ENCODE assay signal across 8 cellular contexts in the genomic region with DNA sequence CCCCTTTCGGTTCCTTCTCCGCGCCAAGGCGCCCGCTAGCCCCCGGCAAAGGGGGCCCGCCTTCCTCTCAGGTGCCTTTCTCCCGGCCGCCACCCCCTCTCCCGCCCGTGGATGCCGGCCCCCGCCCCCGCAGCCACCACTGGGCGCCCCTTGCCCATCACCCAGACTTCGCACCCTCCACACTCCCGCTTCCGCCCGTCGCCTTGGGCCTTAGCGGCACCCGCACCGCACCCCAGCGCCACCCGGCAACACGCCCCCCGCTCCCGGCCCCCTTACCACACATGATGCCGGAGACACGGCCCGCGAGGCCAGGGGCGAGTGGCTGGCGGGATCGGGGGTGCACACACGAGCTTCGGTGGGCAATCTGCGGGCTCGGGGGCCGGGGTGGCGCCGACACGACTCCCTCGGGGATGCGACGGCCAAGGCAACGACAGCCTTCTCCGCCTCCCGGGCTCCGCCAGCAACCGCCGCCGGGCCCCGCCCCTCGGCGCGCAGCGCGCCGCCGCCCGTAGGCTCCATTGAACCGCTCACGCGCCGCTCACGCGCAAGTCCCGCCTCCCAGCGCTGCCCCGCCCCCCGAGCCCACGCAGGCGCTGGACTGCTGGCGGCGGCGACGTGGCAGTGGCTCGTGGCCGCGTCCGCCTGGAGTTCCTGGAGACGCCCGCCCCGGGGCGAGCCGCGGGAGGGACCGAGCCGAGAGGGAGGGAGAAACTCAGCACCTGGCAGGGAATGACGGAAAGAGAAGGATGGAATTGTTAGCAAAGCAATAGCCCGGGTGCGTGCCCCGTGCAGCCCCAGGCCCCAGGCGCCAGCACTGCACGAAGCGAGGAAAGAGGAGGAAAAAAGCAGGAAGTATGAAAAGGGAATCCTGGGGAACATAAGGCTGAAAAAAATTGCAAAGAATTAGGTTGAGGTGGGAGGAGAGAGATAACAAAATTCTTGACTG. TPM values are rescaled to one million over a fixed set of nuclear protein-coding genes. Genes with fewer than 3 reads are reported as not detected.
DNase-seq lines count a peak whose midpoint lies in the region; ATAC-seq, FAIRE-seq and TF ChIP-seq lines count a peak whose summit lies in the region.

A gene (minus strand): TSS at position 439 of the 946 bp plus-strand sequence. CDS start 156 bp downstream, at position 283.

- H2AFZ ChIP-seq in IMR-90 (replicated peaks; ENCODE audit: low read length, poor library complexity) (peak within 1 kb of the TSS; percentile 95), OCI-LY7 (ENCODE audit: low read length) (peak within 1 kb of the TSS; percentile 87)

- peak within 1 kb of the TSS; percentile 50; the same call in 1 of the 2 replicates for H2BK20ac ChIP-seq in IMR-90 (ENCODE audit: low read depth, low read length)

- H3K27ac ChIP-seq in IMR-90 (ENCODE audit: insufficient read depth, low read length) = peak within 1 kb of the TSS; percentile 99
- peak within 1 kb of the TSS; percentile 48 for H3K27ac ChIP-seq in OCI-LY7 (ENCODE audit: low read depth, low read length, poor library complexity, severe bottlenecking)

- H4K20me1 ChIP-seq in IMR-90 (ENCODE audit: insufficient read depth, low read length) (peaks cover 31% of the 10 kb centered on the region; the same call in 1 of the 2 replicates), OCI-LY7 (ENCODE audit: insufficient read depth, low read length) (0 out of 2 replicates have a peak, but pooled peaks cover 7% of the 10 kb centered on the region)

- peak within 1 kb of the TSS; percentile 91 for H2AK5ac ChIP-seq in IMR-90 (ENCODE audit: low read depth, low read length)

- BruUV-seq in IMR-90 (replicated peaks; lab: Mats Ljungman, UMichigan) = no TSS peak
- no TSS peak for BruUV-seq in OCI-LY7 (replicated peaks; lab: Mats Ljungman, UMichigan)

- peaks cover 2% of the 10 kb centered on the region; the same call in 1 of the 2 replicates for H3K9me1 ChIP-seq in IMR-90 (ENCODE audit: insufficient read depth, low read length)

- H3K79me1 ChIP-seq in IMR-90 (ENCODE audit: low read depth in 1 of 2, low read length in 2 of 2) = peaks cover 8 to 25% of the 10 kb centered on the region in 2 experiments; a peak in 3 of 4 replicates

- ATAC-seq in GM21528 (IDR thresholded peaks at IDR 0.05; ENCODE audit: low FRiP score, unreplicated experiment) = peak; percentile 87
- peak; percentile 98 for ATAC-seq in IMR-90 (ENCODE audit: low read depth)
- ATAC-seq in mucosa of descending colon = peak; percentile 96

- TF ChIP-seq POLR2A in IMR-90 (IDR thresholded peaks at IDR 0.05; ENCODE audit: low read depth, low read length) = peak; percentile 90

- TF ChIP-seq RAD21 in IMR-90 (IDR thresholded peaks at IDR 0.05; ENCODE audit: low read length) = no peak

- intact Hi-C loops in IMR-90 (cut with micrococcal nuclease) = no loop called here
- intact Hi-C loops in OCI-LY7 (cut with micrococcal nuclease; ENCODE audit: unreplicated experiment) = loop anchor here (1.0 to 2.0 kb wide), 2 partner anchors 50 to 256 kb away; a partner anchor contains a TSS
- intact Hi-C loops in mucosa of descending colon (cut with DNase I, micrococcal nuclease) = no loop called here

- no peak for FAIRE-seq in D721Med (lab: Jason Lieb, UNC)

- H3K4me3 ChIP-seq in IMR-90 (ENCODE audit: insufficient read depth, low read depth, low read length) (peak within 1 kb of the TSS; percentile 100), OCI-LY7 (ENCODE audit: low read depth, low read length, poor library complexity, severe bottlenecking) (peak within 1 kb of the TSS; percentile 90), mucosa of descending colon (peak within 1 kb of the TSS; percentile 69)

- H3K36me3 ChIP-seq in IMR-90 (ENCODE audit: control insufficient read depth, insufficient read depth, low read length) (no peaks in the 10 kb centered on the region), OCI-LY7 (ENCODE audit: insufficient read depth, low read length) (no peaks in the 10 kb centered on the region; the same call in 1 of the 2 replicates), mucosa of descending colon (ENCODE audit: low read depth) (no peaks in the 10 kb centered on the region)

- peak within 1 kb of the TSS; percentile 97 for H3K23ac ChIP-seq in IMR-90 (ENCODE audit: low read depth, low read length)

- peaks cover 48% of the 10 kb centered on the region for H3K79me2 ChIP-seq in OCI-LY7 (ENCODE audit: insufficient read depth, low read depth, low read length)

- in situ Hi-C loops in IMR-90 (cut with MboI; ENCODE audit: low sequenced_read_pairs) = no loop called here

- peak within 1 kb of the TSS; percentile 85 for H3K18ac ChIP-seq in IMR-90 (ENCODE audit: low read depth, low read length)

- H2BK120ac ChIP-seq in IMR-90 (ENCODE audit: low read depth, low read length) = peak within 1 kb of the TSS; percentile 72

- DNase-seq in D721Med (ENCODE audit: insufficient read length, low spot score) (peak; percentile 83), IMR-90 (peak; percentile 93), OCI-LY7 (ENCODE audit: low spot score) (peak; percentile 92), activated T-cell treated with anti-CD3 and anti-CD28 coated beads for 24 hours (ENCODE audit: low read depth) (peak; percentile 86), epidermal melanocyte (ENCODE audit: insufficient read length, low spot score) (peak; percentile 68), mucosa of descending colon (peak; percentile 97 to 99 (median 98))
- peak; percentile 82 to 85 for DNase-seq in stimulated activated CD8-positive, alpha-beta memory T cell treated with anti-CD3 and anti-CD28 coated beads, Interleukin-4, amount 100 ng/mL, for 1 hour (ENCODE audit: low read depth in 2 of 2, low spot score in 1 of 2)

- POLR2A ChIA-PET in IMR-90 (lab: Charles Lee; ENCODE audit: unreplicated experiment) (interaction anchor here (0.6 kb wide), 1 partner anchor 671 kb away, joined by 3 read pairs; no protein-coding TSS in a partner anchor), OCI-LY7 (lab: Charles Lee) (interaction anchor here (0.8 to 2.1 kb wide), 3 partner anchors 11 to 50 kb away, joined by 3 to 11 read pairs (median 3); a partner anchor contains a TSS)

- TF ChIP-seq CTCF in D721Med (IDR thresholded peaks at IDR 0.05; ENCODE audit: insufficient read depth, missing control alignments) (no peak), IMR-90 (conservative IDR thresholded peaks at IDR 0.05; ENCODE audit: low read depth, low read length) (no peak), OCI-LY7 (conservative IDR thresholded peaks at IDR 0.05; ENCODE audit: low read length) (no peak), mucosa of descending colon (IDR thresholded peaks at IDR 0.05) (no peak)

- 0% methylated on average over 25 of the region's 97 CpGs; no CpG with 5 or more reads in 1 of the 2 experiments for WGBS in IMR-90 (ENCODE audit: extremely low coverage in 2 of 2, insufficient read length in 1 of 2), 2 experiments

- no peaks in the 10 kb centered on the region for H3K9me3 ChIP-seq in IMR-90 (ENCODE audit: control insufficient read depth, insufficient read depth, low read length)
- H3K9me3 ChIP-seq in OCI-LY7 (ENCODE audit: low read length) = no peaks in the 10 kb centered on the region
- H3K9me3 ChIP-seq in mucosa of descending colon = no peaks in the 10 kb centered on the region

- peak within 1 kb of the TSS; percentile 96 for H3K14ac ChIP-seq in IMR-90 (replicated peaks; ENCODE audit: low read depth, low read length)

- dilution Hi-C loops in IMR-90 (cut with HindIII; ENCODE audit: low sequenced_read_pairs, unreplicated experiment) = no loop called here

- peak within 1 kb of the TSS; percentile 92 for H4K5ac ChIP-seq in IMR-90 (ENCODE audit: low read depth, low read length)

- peak within 1 kb of the TSS; percentile 97 for H2AK9ac ChIP-seq in IMR-90 (replicated peaks; ENCODE audit: low read depth, low read length, poor library complexity)

- peak within 1 kb of the TSS; percentile 78 for H3K56ac ChIP-seq in IMR-90 (ENCODE audit: extremely low read depth, insufficient read depth, low read length)

- H3K27me3 ChIP-seq in IMR-90 (ENCODE audit: control insufficient read depth, insufficient read depth, low read length) = no peaks in the 10 kb centered on the region

- H4K91ac ChIP-seq in IMR-90 (ENCODE audit: insufficient read depth, low read depth, low read length) = peak within 1 kb of the TSS; percentile 97

- peak within 1 kb of the TSS; percentile 12; the same call in 1 of the 3 replicates for H2BK15ac ChIP-seq in IMR-90 (ENCODE audit: low read depth, low read length)

- H4K8ac ChIP-seq in IMR-90 (ENCODE audit: low read depth in 2 of 2, low read length in 2 of 2) = peak within 1 kb of the TSS; percentile 97 to 98

- H3K4me1 ChIP-seq in IMR-90 (ENCODE audit: control insufficient read depth, insufficient read depth, low read length) = peaks cover 4% of the 10 kb centered on the region; the same call in 1 of the 2 replicates
- peaks cover 21% of the 10 kb centered on the region for H3K4me1 ChIP-seq in OCI-LY7 (ENCODE audit: insufficient read depth, low read length, poor library complexity, severe bottlenecking)
- H3K4me1 ChIP-seq in mucosa of descending colon (ENCODE audit: low read depth) = peaks cover 21% of the 10 kb centered on the region

- peak within 1 kb of the TSS; percentile 100 for H3K9ac ChIP-seq in IMR-90 (ENCODE audit: low read depth, low read length)

- peak within 1 kb of the TSS; percentile 97 for H3K4me2 ChIP-seq in IMR-90 (ENCODE audit: low read depth, low read length)
- H3K4me2 ChIP-seq in OCI-LY7 (ENCODE audit: low read length) = peak within 1 kb of the TSS; percentile 97

- CTCF ChIA-PET in IMR-90 (lab: Yijun Ruan, JAX) (interaction anchor here (0.8 kb wide), 1 partner anchor 11 kb away, joined by 3 read pairs; no protein-coding TSS in a partner anchor), OCI-LY7 (lab: Charles Lee; ENCODE audit: unreplicated experiment) (no interaction called here)

- H3K9me2 ChIP-seq in OCI-LY7 (ENCODE audit: insufficient read depth, low read length) = no peaks in the 10 kb centered on the region

- H2BK5ac ChIP-seq in IMR-90 (ENCODE audit: low read depth, low read length, poor library complexity, severe bottlenecking) = peak within 1 kb of the TSS; percentile 93

- peak within 1 kb of the TSS; percentile 95 for H3K4ac ChIP-seq in IMR-90 (ENCODE audit: low read depth, low read length)

TF ChIP-seq in IMR-90, 13 proteins besides CTCF, POLR2A, EP300 and RAD21 (continues in another document):
- TF ChIP-seq FOS (IDR thresholded peaks at IDR 0.05; ENCODE audit: low read depth, low read length) (no peak; the same call in 1 of the 2 replicates), CHD1 (IDR thresholded peaks at IDR 0.05; ENCODE audit: low read depth, low read length) (no peak), CEBPB (IDR thresholded peaks at IDR 0.05; ENCODE audit: low read depth, low read length) (no peak), RCOR1 (IDR thresholded peaks at IDR 0.05; ENCODE audit: insufficient replicate concordance, low read length) (no peak), MAZ (IDR thresholded peaks at IDR 0.05; ENCODE audit: borderline replicate concordance, low read depth, low read length) (peak; percentile 77; the same call in 1 of the 2 replicates)

RNA-seq across cellular contexts. Expression of the gene that starts here (rescaled TPM):
- 52.9 and 75.0 TPM in 2 replicates for total RNA-seq in IMR-90 (2012; rRNA removed)
- polyA plus RNA-seq in IMR-90 (2012; rRNA removed) = 18.9 and 23.5 TPM in 2 replicates
- polyA plus RNA-seq in IMR-90 (2012; cell fraction: cytosol; rRNA removed) = 5.1 and 7.8 TPM in 2 replicates
- 2.6 and 15.5 TPM in 2 replicates for polyA plus RNA-seq in IMR-90 (2012; cell fraction: nucleus; rRNA removed; ENCODE audit: low replicate concordance)
- 11.0 and 14.8 TPM in 2 replicates for total RNA-seq in OCI-LY7 (2014; rRNA removed; shearing (Covaris generic))
- 31.2 TPM in 2 replicates for total RNA-seq in OCI-LY7 (2022)
- 100 to 1,000 TPM in 2 of 3 donors, 10 to 100 TPM in 1; 79.3 to 196 (median 180) TPM for total RNA-seq in mucosa of descending colon

Comparison
In these comparisons a context has a peak if more than half of its experiments do, and no peak if none do; other contexts are left out.
1. Peak in every context shown above with its lines: DNase-seq, ATAC-seq, H3K4me3 ChIP-seq and H3K27ac ChIP-seq.